8 cellular contexts compared by ENCODE assay signal in the genomic region with DNA sequence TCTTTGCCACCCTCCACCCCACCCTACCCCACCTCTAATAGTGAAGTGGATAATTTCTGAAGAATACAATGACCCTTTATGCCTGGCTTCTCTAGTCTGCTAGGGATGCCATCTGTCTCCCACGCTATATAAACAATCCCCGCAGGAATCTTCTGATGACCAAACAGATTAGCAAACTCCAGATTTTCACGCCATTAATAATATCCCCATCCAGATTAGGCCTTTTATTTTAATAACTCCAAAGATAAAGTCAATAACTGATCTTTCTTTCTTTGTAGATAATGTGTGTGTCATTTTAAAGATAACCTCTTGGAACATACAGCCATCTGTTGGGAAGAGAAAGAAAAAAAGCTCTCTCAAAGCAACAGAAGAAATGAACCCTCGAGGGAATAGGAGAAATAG. TPM values are rescaled to one million over a fixed set of nuclear protein-coding genes. Genes with fewer than 3 reads are reported as not detected.
DNase-seq lines count a peak whose midpoint lies in the region; ATAC-seq, FAIRE-seq and TF ChIP-seq lines count a peak whose summit lies in the region.

No MANE protein-coding gene starts in this region.

- no peaks in the 10 kb centered on the region for H3K36me3 Mint-ChIP-seq in T-helper 17 cell (ENCODE audit: low read depth)
- no peaks in the 10 kb centered on the region for H3K36me3 Mint-ChIP-seq in mesothelial cell of epicardium

- ATAC-seq in T-helper 17 cell: no peak
- no peak for ATAC-seq in pancreas

- H3K79me2 ChIP-seq in KMS-11 (ENCODE audit: insufficient read depth, low read depth): no peaks in the 10 kb centered on the region

- no peak overlapping the region for H3K4me3 ChIP-seq in KMS-11 (IDR thresholded peaks at IDR 0.05; ENCODE audit: insufficient read depth, low read depth, low read length)
- H3K4me3 ChIP-seq in pancreas: no peak overlapping the region

- H3K4me1 ChIP-seq in KMS-11 (ENCODE audit: low read depth, poor library complexity, severe bottlenecking) (peaks cover 8% of the 10 kb centered on the region), pancreas (no peaks in the 10 kb centered on the region)

- TF ChIP-seq CTCF in KMS-11 (conservative IDR thresholded peaks at IDR 0.05; ENCODE audit: low read depth, low read length) (no peak), mesothelial cell of epicardium (IDR thresholded peaks at IDR 0.05; ENCODE audit: unreplicated experiment) (no peak), pancreas (IDR thresholded peaks at IDR 0.05) (no peak)

- H2AFZ ChIP-seq in KMS-11 (ENCODE audit: low read depth): no peak overlapping the region

- H4K20me1 ChIP-seq in KMS-11 (ENCODE audit: insufficient read depth): no peaks in the 10 kb centered on the region

- FAIRE-seq in pancreas (lab: Jason Lieb, UNC): no peak

- H3K9me3 Mint-ChIP-seq in mesothelial cell of epicardium: no peaks in the 10 kb centered on the region

- no peak overlapping the region for H3K9ac ChIP-seq in KMS-11

- intact Hi-C loops in pancreas (cut with DNase I): no loop called here

- H3K4me1 Mint-ChIP-seq in T-helper 17 cell (peaks cover 4% of the 10 kb centered on the region), mesothelial cell of epicardium (peaks cover 39% of the 10 kb centered on the region)

- peaks cover 68% of the 10 kb centered on the region for H3K27me3 Mint-ChIP-seq in T-helper 17 cell
- H3K27me3 Mint-ChIP-seq in mesothelial cell of epicardium (ENCODE audit: low read depth): peaks cover 15% of the 10 kb centered on the region

- WGBS in pancreas, 2 donors: 19 to 23% methylated on average over 4 of the region's 4 CpGs

- H3K36me3 ChIP-seq in KMS-11 (ENCODE audit: insufficient read depth): no peaks in the 10 kb centered on the region
- no peaks in the 10 kb centered on the region for H3K36me3 ChIP-seq in pancreas

- no peak overlapping the region for H3K27ac ChIP-seq in KMS-11
- H3K27ac ChIP-seq in pancreas: no peak overlapping the region

- H3K9me3 ChIP-seq in T-helper 17 cell (ENCODE audit: control insufficient read depth, low read length, poor library complexity, severe bottlenecking): peaks cover 3% of the 10 kb centered on the region
- no peaks in the 10 kb centered on the region for H3K9me3 ChIP-seq in pancreas

- H3K27me3 ChIP-seq in KMS-11 (ENCODE audit: insufficient read depth, low read depth): no peaks in the 10 kb centered on the region
- H3K27me3 ChIP-seq in pancreas: peaks cover 0 to 16% (median 0%) of the 10 kb centered on the region in 4 donors

- H3K4me3 Mint-ChIP-seq in T-helper 17 cell (peak overlapping the region; percentile 86), mesothelial cell of epicardium (peak overlapping the region; percentile 93)

- DNase-seq in D341Med (ENCODE audit: low spot score) (peak; percentile 60), T-helper 17 cell (no peak), mesothelial cell of epicardium (ENCODE audit: low spot score in 2 of 2, unreplicated experiment in 2 of 2) (no peak), mucosa of gallbladder (ENCODE audit: low spot score) (no peak), GM19240 (ENCODE audit: insufficient read length, low spot score) (no peak), AML-193 (lab: John Stamatoyannopoulos, UW) (no peak), pancreas (no peak)

- H3K27ac Mint-ChIP-seq in T-helper 17 cell (no peak overlapping the region), mesothelial cell of epicardium (peak overlapping the region; percentile 95)

- H3K4me2 ChIP-seq in KMS-11: peak overlapping the region; percentile 66; the same call in 1 of the 2 replicates

RNA-seq across cellular contexts. Expression of a gene that starts 1.7 kb away (rescaled TPM):
- total RNA-seq in T-helper 17 cell (1 to 10 TPM in 1 of 2 donors, under 1 TPM in 1; 0.03 to 1.7 TPM), mesothelial cell of epicardium (17.5 to 24.2 TPM (median 22.0 TPM) in 3 replicates), mucosa of gallbladder (9.3 TPM), pancreas (1 to 10 TPM; 1.2 to 5.0 (median 2.1) TPM)
- polyA plus RNA-seq in pancreas: 1 to 10 TPM in 1 of 2 donors, under 1 TPM in 1; 0.99 to 1.8 TPM

RNA-seq across cellular contexts. Expression of a gene that starts 47.9 kb away (rescaled TPM):
- 1 to 10 TPM in 1 of 2 donors, under 1 TPM in 1; 0.47 to 1.7 TPM for total RNA-seq in T-helper 17 cell
- 16.6 to 18.0 TPM (median 16.8 TPM) in 3 replicates for total RNA-seq in mesothelial cell of epicardium
- 2.7 TPM for total RNA-seq in mucosa of gallbladder
- under 1 TPM in 5 of 6 donors, not detected in 1; 0.26 to 0.90 (median 0.46) TPM for total RNA-seq in pancreas
- polyA plus RNA-seq in pancreas: 1 to 10 TPM in 1 of 2 donors, under 1 TPM in 1; 0.99 to 1.4 TPM
